In genomic region chr7:2886900-2887299, GRCh38 we compare ENCODE assay signal across 8 cellular contexts. TPM values are rescaled to one million over a fixed set of nuclear protein-coding genes. Genes with fewer than 3 reads are reported as not detected.
DNase-seq lines count a peak whose midpoint lies in the region; ATAC-seq and TF ChIP-seq lines count a peak whose summit lies in the region.

No MANE protein-coding gene starts in this region.

- H2AFZ ChIP-seq in hepatocyte: no peak overlapping the region

- H3K9ac ChIP-seq in SK-N-MC (ENCODE audit: insufficient read length): no peak overlapping the region

- peak; percentile 91 for TF ChIP-seq CTCF in GM12875 (IDR thresholded peaks at IDR 0.05; ENCODE audit: borderline replicate concordance, insufficient read depth, low read depth, low read length)
- TF ChIP-seq CTCF in hepatocyte (IDR thresholded peaks at IDR 0.05; ENCODE audit: poor library complexity): peak; percentile 91

- H3K4me2 ChIP-seq in hepatocyte: peak overlapping the region; percentile 26

- H3K4me3 ChIP-seq in GM12875 (ENCODE audit: low read depth, low read length): no peak overlapping the region
- no peak overlapping the region for H3K4me3 ChIP-seq in SK-N-MC
- no peak overlapping the region for H3K4me3 ChIP-seq in hepatocyte

- H3K36me3 ChIP-seq in SK-N-MC (ENCODE audit: insufficient read depth, low read length) (no peaks in the 10 kb centered on the region), hepatocyte (replicated peaks; ENCODE audit: insufficient read depth, low read depth) (no peaks in the 10 kb centered on the region)

- H4K20me1 ChIP-seq in hepatocyte (ENCODE audit: insufficient read depth, poor library complexity, severe bottlenecking): no peaks in the 10 kb centered on the region

- H3K4me1 ChIP-seq in hepatocyte (ENCODE audit: insufficient read depth): no peaks in the 10 kb centered on the region

- H3K9me3 ChIP-seq in SK-N-MC (ENCODE audit: low read depth, low read length): no peaks in the 10 kb centered on the region
- no peaks in the 10 kb centered on the region for H3K9me3 ChIP-seq in hepatocyte (ENCODE audit: low read depth)

- in situ Hi-C loops in ACHN (cut with HindIII; ENCODE audit: low pct_ligation_motif_present, low pct_unique_long_range_greater_than_20kb, low sequenced_read_pairs): no loop called here

- DNase-seq in ACHN (peak; percentile 86), NCI-H1048 (lab: John Stamatoyannopoulos, UW) (peak; percentile 45), SK-N-MC (ENCODE audit: low read depth, low spot score) (peak; percentile 81), astrocyte of the hippocampus (ENCODE audit: low read depth, low spot score) (peak; percentile 89), hepatocyte (ENCODE audit: low spot score) (peak; percentile 84)
- DNase-seq in stimulated activated CD4-positive, alpha-beta T cell treated with anti-CD3 and anti-CD28 coated beads, Interleukin-12 subunit alpha, Interleukin-12 subunit beta, amount 100 ng/mL, for 4 hours: peak; percentile 38

- no peaks in the 10 kb centered on the region for H3K79me2 ChIP-seq in hepatocyte

- peak overlapping the region; percentile 78; the same call in 1 of the 2 replicates for H3K27ac ChIP-seq in SK-N-MC
- H3K27ac ChIP-seq in hepatocyte: no peak overlapping the region

- no peaks in the 10 kb centered on the region for H3K27me3 ChIP-seq in hepatocyte

- ATAC-seq in GM21825 (IDR thresholded peaks at IDR 0.05; ENCODE audit: unreplicated experiment): no peak

- H3K9me2 ChIP-seq in hepatocyte (replicated peaks; ENCODE audit: insufficient read depth): no peaks in the 10 kb centered on the region

- 9% methylated on average over 7 of the region's 12 CpGs for WGBS in hepatocyte (ENCODE audit: low lambda C conversion rate, missing lambda C conversion rate)

RNA-seq across cellular contexts. Expression of gene GNA12, which starts 42.8 kb away (rescaled TPM):
- total RNA-seq in hepatocyte: 28.4 and 54.8 TPM in 2 replicates
- polyA plus RNA-seq in hepatocyte: 34.8 and 40.2 TPM in 2 replicates

Comparison
In these comparisons a context has a peak if more than half of its experiments do, and no peak if none do; other contexts are left out.
1. DNase-seq: peak in every context shown above with its lines; median percentile 89 in astrocyte of the hippocampus; 86 in ACHN; 84 in hepatocyte; 81 in SK-N-MC; 45 in NCI-H1048; 38 in stimulated activated CD4-positive, alpha-beta T cell treated with anti-CD3 and anti-CD28 coated beads, Interleukin-12 subunit alpha, Interleukin-12 subunit beta, amount 100 ng/mL, for 4 hours.